ENCODE assay signal across 9 cellular contexts in the genomic region with DNA sequence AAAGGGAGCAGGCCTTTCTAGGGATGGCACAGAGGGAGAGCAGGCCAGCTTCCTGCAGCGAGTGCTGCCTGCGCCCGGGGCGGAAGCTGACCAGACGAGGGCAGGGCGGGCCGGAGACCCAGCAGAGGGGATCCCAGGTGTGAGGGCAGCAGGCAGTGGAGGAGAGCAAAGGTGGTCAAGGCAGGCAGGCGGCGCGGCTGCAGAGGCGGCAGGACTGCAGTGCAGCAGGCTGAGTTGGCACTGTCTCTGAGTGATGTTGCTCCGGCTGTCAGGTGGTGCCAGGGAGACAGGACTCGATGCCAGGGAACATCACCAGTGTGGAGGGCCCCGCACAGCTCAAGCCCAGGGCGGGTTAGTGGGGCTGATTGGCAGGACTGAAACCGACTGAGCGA. TPM values are rescaled to one million over a fixed set of nuclear protein-coding genes. Genes with fewer than 3 reads are reported as not detected.
DNase-seq lines count a peak whose midpoint lies in the region; ATAC-seq and TF ChIP-seq lines count a peak whose summit lies in the region.
"Had no signal": no experiment of that assay in that cellular context is flagged by ENCODE, and none has a peak within 500 bp of the region (broad histone marks: within the 10 kb centered on the region; RNA-seq: fewer than 3 reads in every experiment).

No MANE protein-coding gene starts in this region.

- H3K27me3 Mint-ChIP-seq in endothelial cell (ENCODE audit: unreplicated experiment) = peaks cover 12% of the 10 kb centered on the region

- H3K27ac ChIP-seq in ascending aorta (peak overlapping the region; percentile 61 to 66), iPS-20b (ENCODE audit: low read length) (no peak overlapping the region), substantia nigra (ENCODE audit: low read depth, low read length, poor library complexity, severe bottlenecking) (peak overlapping the region; percentile 71)

- H3K4me1 ChIP-seq in ascending aorta (peaks cover 4 to 21% of the 10 kb centered on the region in 2 donors), iPS-20b (ENCODE audit: insufficient read depth, low read length) (peaks cover 9% of the 10 kb centered on the region)

- no peaks in the 10 kb centered on the region for H3K9me3 ChIP-seq in ascending aorta
- no peaks in the 10 kb centered on the region for H3K9me3 ChIP-seq in iPS-20b (ENCODE audit: insufficient read depth, low read depth, low read length)

- H3K9me3 Mint-ChIP-seq in endothelial cell (ENCODE audit: unreplicated experiment) = no peaks in the 10 kb centered on the region

- no peak overlapping the region for H3K27ac Mint-ChIP-seq in endothelial cell (ENCODE audit: unreplicated experiment)

- no peak for ATAC-seq in activated CD4-positive, CD25-positive, alpha-beta regulatory T cell treated with anti-CD3 and anti-CD28 coated beads, Interleukin-2, amount 50 U/mL, for 24 hours

- intact Hi-C loops in ascending aorta (cut with DNase I) = no loop called here

- peaks cover 6% of the 10 kb centered on the region for H3K4me1 Mint-ChIP-seq in endothelial cell (ENCODE audit: unreplicated experiment)

- TF ChIP-seq CTCF in ascending aorta (IDR thresholded peaks at IDR 0.05) (no peak), endothelial cell (IDR thresholded peaks at IDR 0.05; ENCODE audit: unreplicated experiment) (no peak)

- H3K36me3 Mint-ChIP-seq in endothelial cell (ENCODE audit: low read depth, unreplicated experiment) = peaks cover 7% of the 10 kb centered on the region

- DNase-seq in NCI-H1694 treated with DMSO at 0.1 percent for 48 hours (lab: John Stamatoyannopoulos, UW) (peak; percentile 82), ascending aorta (ENCODE audit: low spot score in 2 of 2) (no peak), substantia nigra (lab: John Stamatoyannopoulos, UW) (peak in 16 of 49 donors; percentile 21 to 55 (median 43)), endothelial cell (ENCODE audit: low spot score) (no peak), T-helper 2 cell (no peak)
- DNase-seq: NCI-H526 treated with DMSO at 0.1 percent for 48 hours; stimulated activated naive CD4-positive, alpha-beta T cell had no signal

- H3K27me3 ChIP-seq in ascending aorta (no peaks in the 10 kb centered on the region), iPS-20b (ENCODE audit: insufficient read depth, low read length) (no peaks in the 10 kb centered on the region)

- no peak overlapping the region for H3K4me3 Mint-ChIP-seq in endothelial cell (ENCODE audit: unreplicated experiment)

- H3K36me3 ChIP-seq in ascending aorta (no peaks in the 10 kb centered on the region), iPS-20b (ENCODE audit: insufficient read depth, low read depth, low read length) (no peaks in the 10 kb centered on the region)

- H3K4me3 ChIP-seq in ascending aorta (no peak overlapping the region), iPS-20b (ENCODE audit: low read length) (no peak overlapping the region)

- 0 out of 2 replicates have a peak overlapping the region, but pooled peaks have one; percentile 16 for H3K9ac ChIP-seq in iPS-20b (ENCODE audit: low read depth, low read length)

RNA-seq across cellular contexts. Expression of a gene that starts 22.3 kb away (rescaled TPM):
- 79.8 TPM for total RNA-seq in ascending aorta
- 31.8 TPM for total RNA-seq in endothelial cell (ENCODE audit: unreplicated experiment)
